21 cellular contexts compared by ENCODE assay signal in the genomic region with DNA sequence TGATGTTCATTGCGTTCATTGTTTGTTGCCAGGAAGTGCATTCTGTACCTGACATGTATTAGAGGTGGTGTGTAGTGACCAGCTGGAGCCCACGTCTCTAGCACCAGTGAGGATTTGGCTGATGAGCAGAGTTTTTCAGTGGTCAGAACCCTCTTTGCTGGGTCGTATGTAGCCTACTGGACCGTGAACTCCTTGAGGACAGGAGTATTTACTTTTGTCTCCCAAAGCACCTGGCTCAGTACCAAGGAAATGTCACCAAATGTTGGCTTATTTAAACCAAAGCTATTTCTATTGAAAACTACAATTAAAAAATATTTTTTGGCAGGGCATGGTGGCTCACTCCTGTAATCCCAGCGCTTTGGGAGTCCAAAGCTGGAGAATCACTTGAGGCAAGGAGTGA.
"Had no signal": no experiment of that assay in that cellular context is flagged by ENCODE, and none has a peak within 500 bp of the region (broad histone marks: within the 10 kb centered on the region; RNA-seq: fewer than 3 reads in every experiment).

No MANE protein-coding gene starts in this region.

- H3K4me1 ChIP-seq: vagina had no signal

- H3K9me3 ChIP-seq: body of pancreas, heart right ventricle, mucosa of descending colon, testis, vagina had no signal

- H3K4me3 ChIP-seq: body of pancreas, heart right ventricle, mucosa of descending colon, neural progenitor cell, testis, vagina had no signal

- DNase-seq: activated CD4-positive, alpha-beta T cell treated with anti-CD3 and anti-CD28 coated beads, Interleukin-2, amount 10 ng/mL, durations not matched to agents 7 days and 5 days; activated CD8-positive, alpha-beta T cell treated with anti-CD3 and anti-CD28 coated beads, Interleukin-2, amount 10 ng/mL, durations not matched to agents 7 days and 5 days; activated gamma-delta T cell treated with Interleukin-2 at 50 U/mL for 16 hours; effector CD4-positive, alpha-beta T cell; foreskin fibroblast; heart right ventricle; left colon; mucosa of descending colon; stimulated activated CD4-positive, alpha-beta T cell treated with anti-CD3 and anti-CD28 coated beads, Interleukin-2, amount 100 ng/mL, for 48 hours; stimulated activated naive CD4-positive, alpha-beta T cell; testis had no signal

- H3K36me3 ChIP-seq: heart right ventricle, neural progenitor cell, vagina had no signal

- H3K27me3 ChIP-seq: body of pancreas, heart right ventricle, neural progenitor cell, testis, vagina had no signal

- H3K27me3 Mint-ChIP-seq: activated CD4-positive, alpha-beta T cell treated with anti-CD3 and anti-CD28 coated beads, Interleukin-2, amount 10 ng/mL, durations not matched to agents 7 days and 5 days; activated naive CD4-positive, alpha-beta T cell treated with anti-CD3 and anti-CD28 coated beads, Interleukin-2, amount 50 U/mL, for 24 hours; dendritic cell treated with granulocyte-macrophage colony-stimulating factor and Interleukin-4, amounts not matched to agents 40 ng/mL and 50 ng/mL, for 4 days; memory B cell; type B pancreatic cell had no signal

- H3K9ac ChIP-seq: neural progenitor cell had no signal

- H3K4me1 Mint-ChIP-seq: activated CD4-positive, alpha-beta T cell treated with anti-CD3 and anti-CD28 coated beads, Interleukin-2, amount 10 ng/mL, durations not matched to agents 7 days and 5 days had no signal

- H3K27ac ChIP-seq: body of pancreas, neural progenitor cell, testis, vagina, VCaP had no signal

- H3K9me3 Mint-ChIP-seq: activated CD4-positive, alpha-beta T cell treated with anti-CD3 and anti-CD28 coated beads, Interleukin-2, amount 10 ng/mL, durations not matched to agents 7 days and 5 days; activated naive CD4-positive, alpha-beta T cell treated with anti-CD3 and anti-CD28 coated beads, Interleukin-2, amount 50 U/mL, for 24 hours; activated T-helper 1 cell treated with anti-CD3 and anti-CD28 coated beads, Interleukin-12 subunit alpha, Interleukin-12 subunit beta, Interleukin-2, Interleukin-4 antibody, amounts not matched to agents 30 ng/mL and 10 ng/mL and 1 ng/mL, durations not matched to agents 14 hours and 24 hours and 36 hours; dendritic cell treated with granulocyte-macrophage colony-stimulating factor and Interleukin-4, amounts not matched to agents 40 ng/mL and 50 ng/mL, for 4 days; memory B cell; type B pancreatic cell had no signal

- H3K4me3 Mint-ChIP-seq: activated CD4-positive, alpha-beta T cell treated with anti-CD3 and anti-CD28 coated beads, Interleukin-2, amount 10 ng/mL, durations not matched to agents 7 days and 5 days; activated CD8-positive, alpha-beta T cell treated with anti-CD3 and anti-CD28 coated beads, Interleukin-2, amount 10 ng/mL, durations not matched to agents 7 days and 5 days; activated naive CD4-positive, alpha-beta T cell treated with anti-CD3 and anti-CD28 coated beads, Interleukin-2, amount 50 U/mL, for 24 hours; activated T-helper 1 cell treated with anti-CD3 and anti-CD28 coated beads, Interleukin-12 subunit alpha, Interleukin-12 subunit beta, Interleukin-2, Interleukin-4 antibody, amounts not matched to agents 30 ng/mL and 10 ng/mL and 1 ng/mL, durations not matched to agents 14 hours and 24 hours and 36 hours; dendritic cell treated with granulocyte-macrophage colony-stimulating factor and Interleukin-4, amounts not matched to agents 40 ng/mL and 50 ng/mL, for 4 days; memory B cell; neural progenitor cell; type B pancreatic cell had no signal

- H3K36me3 Mint-ChIP-seq: type B pancreatic cell had no signal

- H3K27ac Mint-ChIP-seq: activated CD4-positive, alpha-beta T cell treated with anti-CD3 and anti-CD28 coated beads, Interleukin-2, amount 10 ng/mL, durations not matched to agents 7 days and 5 days; activated CD8-positive, alpha-beta T cell treated with anti-CD3 and anti-CD28 coated beads, Interleukin-2, amount 10 ng/mL, durations not matched to agents 7 days and 5 days; activated naive CD4-positive, alpha-beta T cell treated with anti-CD3 and anti-CD28 coated beads, Interleukin-2, amount 50 U/mL, for 24 hours; activated T-helper 1 cell treated with anti-CD3 and anti-CD28 coated beads, Interleukin-12 subunit alpha, Interleukin-12 subunit beta, Interleukin-2, Interleukin-4 antibody, amounts not matched to agents 30 ng/mL and 10 ng/mL and 1 ng/mL, durations not matched to agents 14 hours and 24 hours and 36 hours; dendritic cell treated with granulocyte-macrophage colony-stimulating factor and Interleukin-4, amounts not matched to agents 40 ng/mL and 50 ng/mL, for 4 days; memory B cell; neural progenitor cell; type B pancreatic cell had no signal

- H3K4me2 ChIP-seq: neural progenitor cell had no signal

- H2AFZ ChIP-seq: neural progenitor cell had no signal

- ATAC-seq: activated CD4-positive, CD25-positive, alpha-beta regulatory T cell treated with anti-CD3 and anti-CD28 coated beads, Interleukin-2, amount 50 U/mL, for 24 hours; activated CD8-positive, alpha-beta T cell treated with anti-CD3 and anti-CD28 coated beads, Interleukin-2, amount 10 ng/mL, durations not matched to agents 7 days and 5 days; left colon had no signal
